Comparison of ENCODE assay signal across 1 cellular context in genomic region chr4:42015438-42015837, GRCh38.
TF ChIP-seq lines count a peak whose summit lies in the region.

No MANE protein-coding gene starts in this region.

TF ChIP-seq in K562, 482 proteins besides CTCF, POLR2A, EP300 and RAD21 (continued from another document):
- TF ChIP-seq ZNF280B (CRISPR knock-in tag; IDR thresholded peaks at IDR 0.05) (no peak), ZBTB1 (CRISPR knock-in tag; IDR thresholded peaks at IDR 0.05; ENCODE audit: borderline replicate concordance, low read depth) (no peak), IRF9 (tag; IDR thresholded peaks at IDR 0.05) (0 out of 2 replicates have a peak, but pooled peaks have one; percentile 19), CEBPB (tag; IDR thresholded peaks at IDR 0.05) (peak; percentile 56; the same call in 1 of the 2 replicates), NFIX (CRISPR knock-in tag; IDR thresholded peaks at IDR 0.05; ENCODE audit: low read depth) (no peak), ZNF407 (IDR thresholded peaks at IDR 0.05; ENCODE audit: low read depth) (no peak), FOXA1 (IDR thresholded peaks at IDR 0.05; ENCODE audit: borderline replicate concordance) (no peak), NFIC (IDR thresholded peaks at IDR 0.05) (no peak), BMI1 (IDR thresholded peaks at IDR 0.05; ENCODE audit: low read length) (no peak), ZNF24 (IDR thresholded peaks at IDR 0.05) (no peak), CREB5 (CRISPR knock-in tag; IDR thresholded peaks at IDR 0.05) (no peak), MAZ (CRISPR knock-in tag; conservative IDR thresholded peaks at IDR 0.05 in 1 of 2, IDR thresholded peaks at IDR 0.05 in 1 of 2) (no peak), KLF6 (CRISPR knock-in tag; IDR thresholded peaks at IDR 0.05; ENCODE audit: borderline replicate concordance) (no peak), ZNF324 (CRISPR knock-in tag; IDR thresholded peaks at IDR 0.05) (no peak), HNRNPH1 (optimal IDR thresholded peaks at IDR 0.05; ENCODE audit: low read depth, low read length) (no peak), ZSCAN32 (CRISPR knock-in tag; IDR thresholded peaks at IDR 0.05) (0 out of 2 replicates have a peak, but pooled peaks have one; percentile 39), CREB3 (tag; conservative IDR thresholded peaks at IDR 0.05; ENCODE audit: low read depth) (no peak), CEBPG (CRISPR knock-in tag; IDR thresholded peaks at IDR 0.05) (peak; percentile 49; the same call in 1 of the 2 replicates), CEBPG (tag; conservative IDR thresholded peaks at IDR 0.05 in 1 of 2, IDR thresholded peaks at IDR 0.05 in 1 of 2) (peak; percentile 68 to 80), FOXJ3 (CRISPR knock-in tag; IDR thresholded peaks at IDR 0.05) (no peak), MEF2A (IDR thresholded peaks at IDR 0.05; ENCODE audit: control insufficient read depth, low read depth, low read length) (no peak), TAF7 (tag; IDR thresholded peaks at IDR 0.05) (no peak), ARHGAP35 (IDR thresholded peaks at IDR 0.05; ENCODE audit: partially characterized antibody) (no peak), ZBTB33 (CRISPR knock-in tag; IDR thresholded peaks at IDR 0.05) (no peak), ATF3 (IDR thresholded peaks at IDR 0.05) (peak; percentile 81), ATF3 (CRISPR knock-in tag; conservative IDR thresholded peaks at IDR 0.05) (no peak), ZNF584 (CRISPR knock-in tag; IDR thresholded peaks at IDR 0.05; ENCODE audit: low read depth) (no peak), ZKSCAN8 (CRISPR knock-in tag; IDR thresholded peaks at IDR 0.05) (no peak), YY1 (IDR thresholded peaks at IDR 0.05; ENCODE audit: borderline replicate concordance in 1 of 3, control insufficient read depth in 1 of 3, extremely low read depth in 1 of 3, insufficient read depth in 3 of 3, insufficient read length in 1 of 3, insufficient replicate concordance in 2 of 3, low read depth in 1 of 3, low read length in 2 of 3) (no peak)
